Comparison of ENCODE assay signal across 20 cellular contexts in the genomic region with DNA sequence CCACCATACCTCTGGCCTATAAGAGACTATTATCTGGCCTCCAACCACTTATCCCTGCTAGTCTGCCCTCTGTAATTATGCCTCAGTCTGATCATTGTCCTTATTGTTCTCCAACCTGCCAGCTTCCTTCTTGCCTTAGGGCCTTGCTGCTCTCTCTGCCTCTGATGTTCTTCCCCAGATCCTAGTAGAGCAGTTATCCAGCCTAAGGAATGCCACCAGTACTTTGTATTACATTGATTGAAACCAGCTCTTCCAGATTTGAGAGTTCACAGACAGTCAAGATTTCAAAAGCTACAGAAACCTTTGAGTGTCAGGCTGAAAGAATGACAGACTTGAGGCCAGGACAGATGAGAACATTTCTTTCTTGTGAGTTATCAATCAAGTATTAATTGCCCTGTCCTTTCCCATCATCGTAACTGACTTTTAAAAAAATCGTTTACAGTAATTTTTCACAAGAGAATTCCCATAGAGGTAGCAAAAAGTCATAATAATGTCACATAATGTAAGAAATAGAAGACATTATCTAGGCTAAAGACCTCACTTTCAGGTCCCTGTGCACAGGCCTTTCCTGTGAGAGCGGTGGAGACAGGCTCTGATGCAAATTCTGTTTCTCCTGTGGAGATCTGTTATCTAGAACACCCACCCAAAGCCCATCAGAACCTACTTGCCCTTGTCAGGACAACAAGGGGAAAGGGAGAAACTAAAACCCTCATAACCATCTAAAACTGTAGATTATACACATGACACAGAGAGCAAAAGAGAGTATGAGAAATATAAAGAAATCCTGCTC.
DNase-seq lines count a peak whose midpoint lies in the region; ATAC-seq and TF ChIP-seq lines count a peak whose summit lies in the region.
"Had no signal": no experiment of that assay in that cellular context is flagged by ENCODE, and none has a peak within 500 bp of the region (broad histone marks: within the 10 kb centered on the region; RNA-seq: fewer than 3 reads in every experiment).

No MANE protein-coding gene starts in this region.

- peak overlapping the region; percentile 41 for H3K27ac Mint-ChIP-seq in osteocyte (ENCODE audit: unreplicated experiment)
- H3K27ac Mint-ChIP-seq: activated naive CD4-positive, alpha-beta T cell treated with anti-CD3 and anti-CD28 coated beads, Interleukin-2, amount 10 ng/mL, durations not matched to agents 7 days and 5 days; CD4-positive, alpha-beta T cell; stimulated activated effector memory CD8-positive, alpha-beta T cell treated with anti-CD3 and anti-CD28 coated beads, Interleukin-12 subunit alpha, Interleukin-12 subunit beta, amount 100 ng/mL, for 72 hours had no signal

- H3K27me3 Mint-ChIP-seq in osteocyte (ENCODE audit: unreplicated experiment) = no peaks in the 10 kb centered on the region
- H3K27me3 Mint-ChIP-seq: activated naive CD4-positive, alpha-beta T cell treated with anti-CD3 and anti-CD28 coated beads, Interleukin-2, amount 10 ng/mL, durations not matched to agents 7 days and 5 days; CD4-positive, alpha-beta T cell had no signal

- ATAC-seq in HG02763 (IDR thresholded peaks at IDR 0.05; ENCODE audit: unreplicated experiment) = no peak
- ATAC-seq: activated CD4-positive, CD25-positive, alpha-beta regulatory T cell treated with anti-CD3 and anti-CD28 coated beads, Interleukin-2, amount 50 U/mL, for 24 hours; activated T-cell treated with anti-CD3 and anti-CD28 coated beads, Interleukin-2, amount 50 U/mL, for 4 hours; stimulated activated effector memory CD8-positive, alpha-beta T cell treated with anti-CD3 and anti-CD28 coated beads, Interleukin-12 subunit alpha, Interleukin-12 subunit beta, amount 100 ng/mL, for 72 hours had no signal

- no peaks in the 10 kb centered on the region for H3K36me3 Mint-ChIP-seq in osteocyte (ENCODE audit: unreplicated experiment)
- H3K36me3 Mint-ChIP-seq: activated naive CD4-positive, alpha-beta T cell treated with anti-CD3 and anti-CD28 coated beads, Interleukin-2, amount 10 ng/mL, durations not matched to agents 7 days and 5 days; stimulated activated effector memory CD8-positive, alpha-beta T cell treated with anti-CD3 and anti-CD28 coated beads, Interleukin-12 subunit alpha, Interleukin-12 subunit beta, amount 100 ng/mL, for 72 hours had no signal

- no peaks in the 10 kb centered on the region for H3K9me3 Mint-ChIP-seq in osteocyte (ENCODE audit: unreplicated experiment)
- H3K9me3 Mint-ChIP-seq: activated naive CD4-positive, alpha-beta T cell treated with anti-CD3 and anti-CD28 coated beads, Interleukin-2, amount 10 ng/mL, durations not matched to agents 7 days and 5 days; activated T-cell treated with anti-CD3 and anti-CD28 coated beads, Interleukin-2, amount 50 U/mL, for 4 hours; CD4-positive, alpha-beta T cell had no signal

- H3K4me3 Mint-ChIP-seq in osteocyte (ENCODE audit: unreplicated experiment) = no peak overlapping the region
- H3K4me3 Mint-ChIP-seq: activated naive CD4-positive, alpha-beta T cell treated with anti-CD3 and anti-CD28 coated beads, Interleukin-2, amount 10 ng/mL, durations not matched to agents 7 days and 5 days; activated T-cell treated with anti-CD3 and anti-CD28 coated beads, Interleukin-2, amount 50 U/mL, for 4 hours; CD4-positive, alpha-beta T cell; stimulated activated effector memory CD8-positive, alpha-beta T cell treated with anti-CD3 and anti-CD28 coated beads, Interleukin-12 subunit alpha, Interleukin-12 subunit beta, amount 100 ng/mL, for 72 hours had no signal

- DNase-seq in EH (ENCODE audit: low read depth) (peak; percentile 64), RPMI7951 (ENCODE audit: low read depth) (peak; percentile 32), fibroblast of peridontal ligament (ENCODE audit: extremely low read depth) (peak; percentile 35), osteocyte (ENCODE audit: extremely low spot score, unreplicated experiment) (no peak), T-helper 1 cell (no peak), Ammon's horn (ENCODE audit: low spot score) (no peak), SIG-M5 (lab: John Stamatoyannopoulos, UW) (no peak)
- DNase-seq: activated naive CD4-positive, alpha-beta T cell treated with anti-CD3 and anti-CD28 coated beads, Interleukin-2, amount 10 ng/mL, durations not matched to agents 7 days and 5 days; activated T-cell treated with anti-CD3 and anti-CD28 coated beads, Interleukin-2, amount 50 U/mL, for 4 hours; CD4-positive, alpha-beta T cell; effector memory CD4-positive, alpha-beta T cell; head of caudate nucleus; NCI-H1105; NCI-H2107; NK-92 treated with Interleukin-12 subunit alpha and Interleukin-12 subunit beta, amount 100 ng/mL, for 24 hours; Peyer's patch; T-helper 9 cell had no signal

- no peak for TF ChIP-seq CTCF in osteocyte (IDR thresholded peaks at IDR 0.05)

- peaks cover 38% of the 10 kb centered on the region for H3K4me1 Mint-ChIP-seq in osteocyte (ENCODE audit: unreplicated experiment)
- H3K4me1 Mint-ChIP-seq: activated naive CD4-positive, alpha-beta T cell treated with anti-CD3 and anti-CD28 coated beads, Interleukin-2, amount 10 ng/mL, durations not matched to agents 7 days and 5 days; stimulated activated effector memory CD8-positive, alpha-beta T cell treated with anti-CD3 and anti-CD28 coated beads, Interleukin-12 subunit alpha, Interleukin-12 subunit beta, amount 100 ng/mL, for 72 hours had no signal

Comparison
In these comparisons a context has a peak if more than half of its experiments do, and no peak if none do; other contexts are left out.
1. DNase-seq: peak in EH (single experiment), RPMI7951 (single experiment) and fibroblast of peridontal ligament (single experiment); none in osteocyte (single experiment), T-helper 1 cell (0 of 5), Ammon's horn (single experiment) and SIG-M5 (single experiment).